8 cellular contexts compared by ENCODE assay signal in genomic region chr17:68290268-68290954, GRCh38. TPM values are rescaled to one million over a fixed set of nuclear protein-coding genes. Genes with fewer than 3 reads are reported as not detected.
DNase-seq lines count a peak whose midpoint lies in the region; ATAC-seq, FAIRE-seq and TF ChIP-seq lines count a peak whose summit lies in the region.

No MANE protein-coding gene starts in this region.

- H3K9me3 ChIP-seq in keratinocyte (ENCODE audit: control insufficient read depth, low read depth, low read length), result no peaks in the 10 kb centered on the region

- H3K9me1 ChIP-seq in keratinocyte (ENCODE audit: control insufficient read depth, extremely low read depth, insufficient read depth, low read length), result no peaks in the 10 kb centered on the region

- peaks cover 40% of the 10 kb centered on the region for H3K27me3 ChIP-seq in keratinocyte (ENCODE audit: control insufficient read depth, extremely low read depth, insufficient read depth, low read length)

- H2AFZ ChIP-seq in keratinocyte (ENCODE audit: control insufficient read depth, low read length), result no peak overlapping the region

- no peaks in the 10 kb centered on the region for H3K79me2 ChIP-seq in keratinocyte (ENCODE audit: control insufficient read depth, insufficient read depth, low read length)

- H3K9ac ChIP-seq in keratinocyte (ENCODE audit: control insufficient read depth, extremely low read depth, insufficient read depth, low read length), result no peak overlapping the region

- dilution Hi-C loops in keratinocyte (cut with MboI; ENCODE audit: extremely low pct_ligation_motif_present, low sequenced_read_pairs), result no loop called here

- no peaks in the 10 kb centered on the region for H3K36me3 ChIP-seq in keratinocyte (ENCODE audit: control insufficient read depth in 2 of 2, extremely low read depth in 1 of 2, insufficient read depth in 2 of 2, low read length in 2 of 2)

- H3K27ac ChIP-seq in keratinocyte (ENCODE audit: control insufficient read depth, insufficient read depth, low read length), result no peak overlapping the region

- no peak for FAIRE-seq in keratinocyte (lab: Jason Lieb, UNC)

- H3K4me1 ChIP-seq in keratinocyte (ENCODE audit: control insufficient read depth, extremely low read depth, insufficient read depth, low read length), result peaks cover 18% of the 10 kb centered on the region

- peak overlapping the region; percentile 74 for H3K4me2 ChIP-seq in keratinocyte (ENCODE audit: control insufficient read depth, extremely low read depth, insufficient read depth, low read depth, low read length)

- H3K4me3 ChIP-seq in astrocyte of the cerebellum (ENCODE audit: low read depth, low read length), result peak overlapping the region; percentile 55
- peak overlapping the region in 1 of 3 experiments; percentile 54 for H3K4me3 ChIP-seq in keratinocyte (ENCODE audit: control insufficient read depth in 2 of 3, extremely low read depth in 1 of 3, insufficient read depth in 2 of 3, low read depth in 1 of 3, low read length in 3 of 3)

- TF ChIP-seq CTCF in astrocyte of the cerebellum (IDR thresholded peaks at IDR 0.05; ENCODE audit: low read depth, low read length, missing control alignments) (no peak), keratinocyte (optimal IDR thresholded peaks at IDR 0.05 in 1 of 3, IDR thresholded peaks at IDR 0.05 in 1 of 3, conservative IDR thresholded peaks at IDR 0.05 in 1 of 3; ENCODE audit: extremely low read depth in 1 of 3, insufficient read depth in 2 of 3, low read length in 3 of 3) (no peak)

- in situ Hi-C loops in astrocyte of the cerebellum (cut with HindIII; ENCODE audit: low sequenced_read_pairs), result no loop called here

- ATAC-seq in HG03354 (IDR thresholded peaks at IDR 0.05; ENCODE audit: poor library complexity, severe bottlenecking, unreplicated experiment), result no peak

- no peaks in the 10 kb centered on the region for H4K20me1 ChIP-seq in keratinocyte (ENCODE audit: control insufficient read depth, extremely low read depth, insufficient read depth, low read length)

- DNase-seq in NCI-H146 (lab: John Stamatoyannopoulos, UW), result peak; percentile 25
- no peak for DNase-seq in NCI-H146 treated with DMSO at 0.1 percent for 48 hours (lab: John Stamatoyannopoulos, UW; ENCODE audit: unreplicated experiment)
- peak; percentile 37 for DNase-seq in SW480 (ENCODE audit: low spot score)
- no peak for DNase-seq in astrocyte of the cerebellum (ENCODE audit: low read depth)
- DNase-seq in keratinocyte (ENCODE audit: low read depth, low spot score), result no peak
- DNase-seq in stimulated activated CD4-positive, alpha-beta T cell treated with anti-CD3 and anti-CD28 coated beads, Interleukin-2, amount 100 ng/mL, for 24 hours, result peak; percentile 65
- DNase-seq in NCI-H510A (lab: John Stamatoyannopoulos, UW), result no peak

RNA-seq across cellular contexts. Expression of gene SLC16A6, which starts 0.5 kb away (rescaled TPM):
- polyA plus RNA-seq in keratinocyte, result 0.03 to 0.42 TPM (median 0.14 TPM) in 3 replicates
- 0.12 TPM for polyA plus RNA-seq in keratinocyte (2011; ENCODE audit: low read depth)
- 0.16 and 0.26 TPM in 2 replicates for polyA plus RNA-seq in keratinocyte (2011; cell fraction: cytosol; rRNA removed)
- polyA plus RNA-seq in keratinocyte (2011; cell fraction: nucleus; rRNA removed), result 0.19 and 0.24 TPM in 2 replicates
- 0.27 TPM in 1 of 2 replicates, not detected in the other for polyA plus RNA-seq in keratinocyte (2012; ENCODE audit: low replicate concordance)
- 0.76 TPM in 1 of 3 replicates, not detected in the others for polyA minus RNA-seq in keratinocyte
- 2.1 TPM for polyA minus RNA-seq in keratinocyte (2011; cell fraction: cytosol; rRNA and poly(A)+ RNA removed)
- 0.32 and 0.93 TPM in 2 replicates for polyA minus RNA-seq in keratinocyte (2011; cell fraction: nucleus; rRNA and poly(A)+ RNA removed)

RNA-seq across cellular contexts. Expression of gene ARSG, which starts 0.9 kb away (rescaled TPM):
- 0.41 to 0.51 TPM (median 0.45 TPM) in 3 replicates for polyA plus RNA-seq in keratinocyte
- 0.34 TPM for polyA plus RNA-seq in keratinocyte (2011; ENCODE audit: low read depth)
- 0.38 and 0.81 TPM in 2 replicates for polyA plus RNA-seq in keratinocyte (2011; cell fraction: cytosol; rRNA removed)
- 0.61 and 1.5 TPM in 2 replicates for polyA plus RNA-seq in keratinocyte (2011; cell fraction: nucleus; rRNA removed)
- 0.73 and 0.86 TPM in 2 replicates for polyA plus RNA-seq in keratinocyte (2012; ENCODE audit: low replicate concordance)
- 1.8 to 2.2 TPM in 2 of 3 replicates, not detected in the other for polyA minus RNA-seq in keratinocyte
- polyA minus RNA-seq in keratinocyte (2011; cell fraction: cytosol; rRNA and poly(A)+ RNA removed), result 1.9 TPM
- polyA minus RNA-seq in keratinocyte (2011; cell fraction: nucleus; rRNA and poly(A)+ RNA removed), result 0.39 and 1.2 TPM in 2 replicates

RNA-seq across cellular contexts. Expression of gene AMZ2, which starts 42.6 kb away (rescaled TPM):
- polyA plus RNA-seq in keratinocyte, result 80.8 to 123 TPM (median 89.6 TPM) in 3 replicates
- polyA plus RNA-seq in keratinocyte (2011; ENCODE audit: low read depth), result 79.7 TPM
- 96.7 and 162 TPM in 2 replicates for polyA plus RNA-seq in keratinocyte (2011; cell fraction: cytosol; rRNA removed)
- polyA plus RNA-seq in keratinocyte (2011; cell fraction: nucleus; rRNA removed), result 53.4 and 62.0 TPM in 2 replicates
- 74.7 and 84.3 TPM in 2 replicates for polyA plus RNA-seq in keratinocyte (2012; ENCODE audit: low replicate concordance)
- 34.4 to 61.8 TPM (median 48.0 TPM) in 3 replicates for polyA minus RNA-seq in keratinocyte
- polyA minus RNA-seq in keratinocyte (2011; cell fraction: cytosol; rRNA and poly(A)+ RNA removed), result 38.8 TPM
- polyA minus RNA-seq in keratinocyte (2011; cell fraction: nucleus; rRNA and poly(A)+ RNA removed), result 8.9 and 14.4 TPM in 2 replicates

Comparison
In these comparisons a context has a peak if more than half of its experiments do, and no peak if none do; other contexts are left out.
1. DNase-seq: peak in NCI-H146 (single experiment), SW480 (single experiment) and stimulated activated CD4-positive, alpha-beta T cell treated with anti-CD3 and anti-CD28 coated beads, Interleukin-2, amount 100 ng/mL, for 24 hours (2 of 2); none in NCI-H146 treated with DMSO at 0.1 percent for 48 hours (single experiment), astrocyte of the cerebellum (single experiment), keratinocyte (single experiment) and NCI-H510A (single experiment).